Comparison of ENCODE assay signal across 28 cellular contexts in the genomic region with DNA sequence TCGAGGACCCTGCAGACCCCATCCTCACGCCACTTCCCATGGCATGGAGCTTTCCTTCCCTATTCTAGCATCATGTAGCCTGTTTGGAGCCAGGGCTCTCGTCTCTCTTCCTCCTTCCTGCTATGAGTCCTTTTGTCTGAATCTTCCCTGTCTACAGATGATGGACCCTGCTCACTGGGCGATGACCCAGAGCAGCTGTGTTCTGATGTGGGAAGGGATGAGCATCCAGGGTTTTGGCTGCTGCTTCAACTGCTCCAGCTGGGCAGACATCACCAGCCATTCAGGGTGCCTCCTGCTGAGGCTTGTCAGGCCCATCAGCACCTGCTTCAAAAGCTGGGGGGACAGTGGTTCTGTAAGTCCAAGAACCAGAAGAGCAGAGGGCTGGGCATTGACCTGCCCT. TPM values are rescaled to one million over a fixed set of nuclear protein-coding genes. Genes with fewer than 3 reads are reported as not detected.
"Had no signal": no experiment of that assay in that cellular context is flagged by ENCODE, and none has a peak within 500 bp of the region (broad histone marks: within the 10 kb centered on the region; RNA-seq: fewer than 3 reads in every experiment).

No MANE protein-coding gene starts in this region.

- H2AFZ ChIP-seq: PC-9 had no signal

- H3K9ac ChIP-seq: KMS-11 had no signal

- H3K4me1 ChIP-seq: Peyer's patch, SJCRH30 had no signal

- H3K27ac ChIP-seq: KMS-11, PC-9, Peyer's patch, SJCRH30 had no signal

- DNase-seq: Kasumi-1; MV-4-11; NCI-H1048; NCI-H1105; NCI-H1417; NCI-H1436 treated with DMSO at 0.1 percent for 48 hours; NCI-H1694; NCI-H187 treated with DMSO at 0.1 percent for 48 hours; NCI-H2081; NCI-H2107; NCI-H2227 treated with DMSO at 0.1 percent for 48 hours; NCI-H524; NCI-H526 treated with DMSO at 0.1 percent for 48 hours; NCI-H748 treated with DMSO at 0.1 percent for 48 hours; NK-92 treated with Interleukin-12 subunit alpha and Interleukin-12 subunit beta, amount 100 ng/mL, for 24 hours; OCI-M1; PC-9; Peyer's patch; SHP77 treated with DMSO at 0.1 percent for 48 hours; SJCRH30 had no signal

- H3K4me3 ChIP-seq: K562, PC-9, Peyer's patch, SJCRH30 had no signal

- H3K27me3 ChIP-seq: Peyer's patch, SJCRH30 had no signal

- H3K36me3 ChIP-seq: Peyer's patch, SJCRH30 had no signal

- H3K9me3 ChIP-seq: Peyer's patch, SJCRH30 had no signal

- H3K4me2 ChIP-seq: KMS-11, PC-9 had no signal

RNA-seq across cellular contexts. Expression of a gene that starts 3.2 kb away (rescaled TPM):
- total RNA-seq: HT1080, K562, MCF 10A, NCI-H460, PC-9, Peyer's patch, Right ventricle myocardium inferior, RPMI7951 had no signal
- polyA plus RNA-seq: IgD-negative memory B cell, K562 had no signal
